ENCODE assay signal across 22 cellular contexts in genomic region chr18:34031810-34032209, GRCh38.
A peak's percentile ranks its signal among the peaks of the same experiment; 100 is the strongest.
DNase-seq lines count a peak whose midpoint lies in the region; ATAC-seq, FAIRE-seq and TF ChIP-seq lines count a peak whose summit lies in the region.
"Had no signal": no experiment of that assay in that cellular context is flagged by ENCODE, and none has a peak within 500 bp of the region (broad histone marks: within the 10 kb centered on the region; RNA-seq: fewer than 3 reads in every experiment).

No MANE protein-coding gene starts in this region.

- no peak overlapping the region for H3K27ac Mint-ChIP-seq in WTC11
- no peak overlapping the region for H3K27ac Mint-ChIP-seq in T-helper 2 cell treated with Interferon-gamma antibody and Interleukin-4, amounts not matched to agents 5 μg/mL and 100 μg/mL, for 36 hours
- H3K27ac Mint-ChIP-seq: stimulated activated naive CD8-positive, alpha-beta T cell treated with anti-CD3 and anti-CD28 coated beads, Interleukin-15, amount 100 ng/mL, for 72 hours; type B pancreatic cell had no signal

- 8% methylated on average over 2 of the region's 3 CpGs for WGBS in HepG2 (ENCODE audit: low lambda C conversion rate)
- WGBS in right lobe of liver (ENCODE audit: insufficient coverage, low coverage, low lambda C conversion rate, missing lambda C conversion rate): no CpG with 5 or more reads among the region's 3 CpGs

- no peaks in the 10 kb centered on the region for H3K36me3 Mint-ChIP-seq in WTC11
- H3K36me3 Mint-ChIP-seq in T-helper 2 cell treated with Interferon-gamma antibody and Interleukin-4, amounts not matched to agents 5 μg/mL and 100 μg/mL, for 36 hours (ENCODE audit: low read depth): no peaks in the 10 kb centered on the region
- H3K36me3 Mint-ChIP-seq: type B pancreatic cell had no signal

- POLR2A ChIA-PET in HepG2 (lab: Yijun Ruan, JAX): no interaction called here
- POLR2A ChIA-PET in WTC11 (lab: Charles Lee): no interaction called here

- no peak overlapping the region for H3K27ac ChIP-seq in HepG2 (ENCODE audit: extremely low read length, insufficient read depth, low read length)
- no peak overlapping the region for H3K27ac ChIP-seq in right lobe of liver
- H3K27ac ChIP-seq in coronary artery: no peak overlapping the region
- H3K27ac ChIP-seq: ascending aorta, epithelial cell of prostate, gastroesophageal sphincter, left lung, sigmoid colon, SK-N-MC had no signal

- TF ChIP-seq POLR2A in HepG2 (IDR thresholded peaks at IDR 0.05; ENCODE audit: insufficient read depth in 1 of 2, low read depth in 2 of 2, low read length in 2 of 2) (no peak), right lobe of liver (IDR thresholded peaks at IDR 0.05) (no peak)

- intact Hi-C loops in HepG2 (cut with micrococcal nuclease; ENCODE audit: unreplicated experiment): loop anchor here (5.0 kb wide), 2 partner anchors 195 to 280 kb away; no protein-coding TSS in a partner anchor
- intact Hi-C loops in right lobe of liver (cut with DNase I): no loop called here

- DNase-seq in HepG2 (ENCODE audit: low spot score): no peak
- DNase-seq in right lobe of liver: no peak
- peak; percentile 1 for DNase-seq in HuH-7.5 (ENCODE audit: low spot score)
- peak; percentile 40 for DNase-seq in WTC11 (ENCODE audit: low spot score)
- DNase-seq in coronary artery (ENCODE audit: low spot score): no peak
- no peak for DNase-seq in T-helper 2 cell treated with Interferon-gamma antibody and Interleukin-4, amounts not matched to agents 5 μg/mL and 100 μg/mL, for 36 hours (ENCODE audit: low spot score)
- DNase-seq in NCI-H82 treated with DMSO at 0.1 percent for 48 hours (lab: John Stamatoyannopoulos, UW; ENCODE audit: unreplicated experiment): no peak
- DNase-seq in left lobe of liver (ENCODE audit: low spot score): no peak
- DNase-seq: activated CD4-positive, alpha-beta T cell treated with anti-CD3 and anti-CD28 coated beads, Interleukin-2, amount 50 U/mL, for 1 hour; activated naive CD4-positive, alpha-beta T cell treated with Interleukin-2 at 50 U/mL for 16 hours; DND-41; NCI-H510A treated with DMSO at 0.1 percent for 48 hours; sigmoid colon; stimulated activated naive CD8-positive, alpha-beta T cell treated with anti-CD3 and anti-CD28 coated beads, Interleukin-15, amount 100 ng/mL, for 72 hours had no signal

- H3K9me3 ChIP-seq in HepG2 (ENCODE audit: low read length) (peaks cover 13% of the 10 kb centered on the region; the same call in 1 of the 2 replicates), right lobe of liver (no peaks in the 10 kb centered on the region)
- H3K9me3 ChIP-seq: HAP-1 had no signal

- H3K79me2 ChIP-seq in HepG2 (ENCODE audit: insufficient read depth, low read length): no peaks in the 10 kb centered on the region

- FAIRE-seq in HepG2 (lab: Jason Lieb, UNC): no peak
- FAIRE-seq: TTC549 had no signal

- CTCF ChIA-PET in HepG2 (lab: Yijun Ruan, JAX; ENCODE audit: low intra/inter-chr PET ratio, low total read pairs): no interaction called here
- CTCF ChIA-PET in WTC11 (lab: Charles Lee): interaction anchor here (0.7 to 1.4 kb wide), 2 partner anchors 192 to 194 kb away, joined by 3 to 4 read pairs; no protein-coding TSS in a partner anchor

- H3K4me2 ChIP-seq in HepG2 (ENCODE audit: low read depth, low read length): no peak overlapping the region

- ATAC-seq in HepG2 (peak; percentile 48; the same call in 1 of the 3 replicates), right lobe of liver (no peak), WTC11 (peak; percentile 82), left lobe of liver (no peak)
- ATAC-seq: gastroesophageal sphincter; left lung; stimulated activated naive CD8-positive, alpha-beta T cell treated with anti-CD3 and anti-CD28 coated beads, Interleukin-15, amount 100 ng/mL, for 72 hours had no signal

- H3K9me3 Mint-ChIP-seq in WTC11: no peaks in the 10 kb centered on the region
- peaks cover 23% of the 10 kb centered on the region for H3K9me3 Mint-ChIP-seq in T-helper 2 cell treated with Interferon-gamma antibody and Interleukin-4, amounts not matched to agents 5 μg/mL and 100 μg/mL, for 36 hours
- H3K9me3 Mint-ChIP-seq: type B pancreatic cell had no signal

- H3K4me1 Mint-ChIP-seq in WTC11: 0 out of 2 replicates have a peak, but pooled peaks cover 4% of the 10 kb centered on the region
- H3K4me1 Mint-ChIP-seq in T-helper 2 cell treated with Interferon-gamma antibody and Interleukin-4, amounts not matched to agents 5 μg/mL and 100 μg/mL, for 36 hours (ENCODE audit: low read depth): no peaks in the 10 kb centered on the region
- H3K4me1 Mint-ChIP-seq: stimulated activated naive CD8-positive, alpha-beta T cell treated with anti-CD3 and anti-CD28 coated beads, Interleukin-15, amount 100 ng/mL, for 72 hours had no signal

- BruUV-seq in HepG2 (replicated peaks; lab: Mats Ljungman, UMichigan): no TSS peak

- H3K27me3 ChIP-seq in HepG2 (ENCODE audit: control insufficient read depth in 1 of 2, insufficient read depth in 2 of 2, low read length in 2 of 2): no peaks in the 10 kb centered on the region
- H3K27me3 ChIP-seq in right lobe of liver: no peaks in the 10 kb centered on the region
- H3K27me3 ChIP-seq: ascending aorta, gastroesophageal sphincter, left lung, sigmoid colon had no signal

- TF ChIP-seq CTCF in HepG2 (CRISPR knock-in tag; IDR thresholded peaks at IDR 0.05) (peak; percentile 29; the same call in 1 of the 2 replicates), right lobe of liver (IDR thresholded peaks at IDR 0.05) (no peak), WTC11 (IDR thresholded peaks at IDR 0.05) (no peak), coronary artery (IDR thresholded peaks at IDR 0.05) (no peak)

- TF ChIP-seq EP300 in HepG2 (IDR thresholded peaks at IDR 0.05; ENCODE audit: low read depth in 2 of 2, low read length in 2 of 2) (no peak), HepG2 (CRISPR knock-in tag; IDR thresholded peaks at IDR 0.05; ENCODE audit: borderline replicate concordance) (no peak)

- no peaks in the 10 kb centered on the region for H3K4me1 ChIP-seq in HepG2 (ENCODE audit: insufficient read depth, low read length)
- H3K4me1 ChIP-seq in right lobe of liver: peaks cover 0 to 5% (median 0%) of the 10 kb centered on the region in 4 donors
- H3K4me1 ChIP-seq: ascending aorta, gastroesophageal sphincter, HAP-1, left lung, sigmoid colon had no signal

- in situ Hi-C loops in HepG2 (cut with HindIII; ENCODE audit: extremely low pct_ligation_motif_present, low pct_unique_long_range_greater_than_20kb): no loop called here

- no peak overlapping the region for H3K4me3 Mint-ChIP-seq in WTC11
- no peak overlapping the region for H3K4me3 Mint-ChIP-seq in T-helper 2 cell treated with Interferon-gamma antibody and Interleukin-4, amounts not matched to agents 5 μg/mL and 100 μg/mL, for 36 hours
- H3K4me3 Mint-ChIP-seq: stimulated activated naive CD8-positive, alpha-beta T cell treated with anti-CD3 and anti-CD28 coated beads, Interleukin-15, amount 100 ng/mL, for 72 hours; type B pancreatic cell had no signal

- H3K4me3 ChIP-seq in HepG2 (replicated peaks in 1 of 3; ENCODE audit: insufficient read depth in 1 of 3, low read depth in 2 of 3, low read length in 3 of 3): no peak overlapping the region
- H3K4me3 ChIP-seq in right lobe of liver: no peak overlapping the region
- H3K4me3 ChIP-seq in coronary artery: no peak overlapping the region
- H3K4me3 ChIP-seq: ascending aorta, gastroesophageal sphincter, HAP-1, left lung, sigmoid colon, SK-N-MC had no signal

- H4K20me1 ChIP-seq in HepG2 (ENCODE audit: insufficient read depth, low read length): no peaks in the 10 kb centered on the region

- no peaks in the 10 kb centered on the region for H3K36me3 ChIP-seq in HepG2 (replicated peaks in 1 of 2; ENCODE audit: control insufficient read depth in 1 of 2, insufficient read depth in 2 of 2, low read length in 2 of 2)
- no peaks in the 10 kb centered on the region for H3K36me3 ChIP-seq in right lobe of liver
- H3K36me3 ChIP-seq: ascending aorta, gastroesophageal sphincter, HAP-1, left lung, sigmoid colon had no signal

- TF ChIP-seq RAD21 in HepG2 (CRISPR knock-in tag; IDR thresholded peaks at IDR 0.05): no peak

- H2AFZ ChIP-seq in HepG2 (ENCODE audit: low read length): no peak overlapping the region

- no peaks in the 10 kb centered on the region for H3K27me3 Mint-ChIP-seq in WTC11 (ENCODE audit: low read depth)
- no peaks in the 10 kb centered on the region for H3K27me3 Mint-ChIP-seq in T-helper 2 cell treated with Interferon-gamma antibody and Interleukin-4, amounts not matched to agents 5 μg/mL and 100 μg/mL, for 36 hours (ENCODE audit: low read depth)
- H3K27me3 Mint-ChIP-seq: stimulated activated naive CD8-positive, alpha-beta T cell treated with anti-CD3 and anti-CD28 coated beads, Interleukin-15, amount 100 ng/mL, for 72 hours; type B pancreatic cell had no signal

- no peak overlapping the region for H3K9ac ChIP-seq in HepG2 (ENCODE audit: insufficient read depth, low read depth, low read length)

TF ChIP-seq in HepG2, 621 proteins besides CTCF, POLR2A, EP300 and RAD21 (continues in another document):
- TF ChIP-seq GLMP (CRISPR knock-in tag; IDR thresholded peaks at IDR 0.05; ENCODE audit: borderline replicate concordance): no peak
- no peak for TF ChIP-seq FLYWCH1 (CRISPR knock-in tag; IDR thresholded peaks at IDR 0.05)
- TF ChIP-seq STAG1 (CRISPR knock-in tag; IDR thresholded peaks at IDR 0.05): peak; percentile 27; the same call in 1 of the 2 replicates
- TF ChIP-seq JARID2 (CRISPR knock-in tag; IDR thresholded peaks at IDR 0.05; ENCODE audit: insufficient replicate concordance): no peak

TF ChIP-seq in WTC11, 78 proteins besides CTCF, POLR2A, EP300 and RAD21:
- TF ChIP-seq NR3C1 (CRISPR knock-in tag; conservative IDR thresholded peaks at IDR 0.05; ENCODE audit: low read depth): no peak

Comparison
In these comparisons a context has a peak if more than half of its experiments do, and no peak if none do; other contexts are left out.
1. ATAC-seq: peak in HepG2 (single experiment) and WTC11 (single experiment); none in right lobe of liver (0 of 4) and left lobe of liver (single experiment).
2. DNase-seq: peak in HuH-7.5 (single experiment) and WTC11 (single experiment); none in HepG2 (single experiment), right lobe of liver (0 of 3), coronary artery (single experiment), T-helper 2 cell treated with Interferon-gamma antibody and Interleukin-4, amounts not matched to agents 5 μg/mL and 100 μg/mL, for 36 hours (single experiment), NCI-H82 treated with DMSO at 0.1 percent for 48 hours (single experiment) and left lobe of liver (single experiment).
3. Of the 50 proteins assayed by ChIP-seq in both HepG2 and WTC11: peak only in HepG2: CTCF; only in WTC11: none; in both: none; in neither: 49.